In the genomic region with DNA sequence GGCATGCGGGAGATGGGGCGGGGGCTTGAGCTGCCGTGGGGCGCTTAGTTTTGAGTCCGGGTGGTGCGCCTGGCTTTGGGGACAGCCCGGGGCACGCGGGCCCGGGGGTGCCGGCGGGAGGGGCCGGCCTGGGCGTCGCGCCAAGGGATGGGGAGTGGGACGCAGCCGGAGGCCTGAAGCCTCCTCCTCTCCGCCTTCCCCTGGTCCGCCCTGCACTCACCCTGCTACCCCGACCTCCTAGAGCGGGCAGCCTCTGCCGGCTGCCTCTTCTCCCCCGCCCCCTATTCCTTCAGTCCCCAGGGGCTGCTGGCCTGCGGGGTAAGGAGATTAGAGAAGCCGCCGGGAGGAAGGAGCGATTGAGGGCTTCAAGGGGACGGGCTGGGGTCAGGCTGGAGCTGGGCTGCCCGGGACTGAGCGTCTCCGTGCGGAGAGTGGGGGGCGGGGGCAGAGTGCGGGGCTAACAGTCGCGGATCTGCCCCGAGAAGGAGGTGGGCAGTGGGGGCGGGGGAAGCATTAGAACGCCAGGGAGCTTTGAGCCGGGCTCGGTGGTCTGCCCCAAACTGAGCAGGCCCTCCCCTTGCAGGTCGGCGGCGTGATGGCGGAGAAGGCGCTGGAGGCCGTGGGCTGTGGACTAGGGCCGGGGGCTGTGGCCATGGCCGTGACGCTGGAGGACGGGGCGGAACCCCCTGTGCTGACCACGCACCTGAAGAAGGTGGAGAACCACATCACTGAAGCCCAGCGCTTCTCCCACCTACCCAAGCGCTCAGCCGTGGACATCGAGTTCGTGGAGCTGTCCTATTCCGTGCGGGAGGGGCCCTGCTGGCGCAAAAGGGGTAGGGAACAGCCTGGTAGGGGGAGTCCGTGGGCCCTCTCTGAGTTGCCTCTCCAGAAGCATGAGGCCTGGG, we compare ENCODE assay signal across 8 cellular contexts. TPM values are rescaled to one million over a fixed set of nuclear protein-coding genes. Genes with fewer than 3 reads are reported as not detected.
DNase-seq lines count a peak whose midpoint lies in the region; ATAC-seq and TF ChIP-seq lines count a peak whose summit lies in the region.

No MANE protein-coding gene starts in this region.

- H3K36me3 ChIP-seq in SJCRH30 (no peaks in the 10 kb centered on the region), gastroesophageal sphincter (no peaks in the 10 kb centered on the region)

- H3K27ac ChIP-seq in SJCRH30, result no peak overlapping the region
- peak overlapping the region in 1 of 4 donors; percentile 56 for H3K27ac ChIP-seq in gastroesophageal sphincter

- WGBS in gastroesophageal sphincter (ENCODE audit: low coverage in 1 of 2), 2 donors, result 100% methylated on average over 1 of the region's 63 CpGs; no CpG with 5 or more reads in 1 of the 2 donors

- no peak for TF ChIP-seq EP300 in gastroesophageal sphincter (IDR thresholded peaks at IDR 0.05)

- DNase-seq in SJCRH30 (peak; percentile 30 to 37), retina (peak; percentile 68), T-helper 9 cell (no peak)

- H3K27me3 ChIP-seq in SJCRH30 (peaks cover 13% of the 10 kb centered on the region; the same call in 1 of the 2 replicates), gastroesophageal sphincter (peaks cover 23% of the 10 kb centered on the region)

- H3K4me1 ChIP-seq in SJCRH30 (no peaks in the 10 kb centered on the region; the same call in 1 of the 2 replicates), gastroesophageal sphincter (peaks cover 0 to 26% (median 11%) of the 10 kb centered on the region in 3 donors)

- H3K9me3 ChIP-seq in SJCRH30 (replicated peaks) (no peaks in the 10 kb centered on the region), gastroesophageal sphincter (no peaks in the 10 kb centered on the region)

- TF ChIP-seq POLR2A in gastroesophageal sphincter (IDR thresholded peaks at IDR 0.05), result no peak

- peak; percentile 32 for ATAC-seq in gastroesophageal sphincter
- no peak for ATAC-seq in GM21737 (IDR thresholded peaks at IDR 0.05; ENCODE audit: unreplicated experiment)
- ATAC-seq in HG02571 (IDR thresholded peaks at IDR 0.05; ENCODE audit: unreplicated experiment), result no peak
- ATAC-seq in GM21447 (IDR thresholded peaks at IDR 0.05; ENCODE audit: unreplicated experiment), result no peak

- H3K4me3 ChIP-seq in GM12875 (ENCODE audit: low read depth, low read length) (peak overlapping the region; percentile 16), SJCRH30 (peak overlapping the region; percentile 60), gastroesophageal sphincter (peak overlapping the region; percentile 32 to 75)

- TF ChIP-seq CTCF in GM12875 (IDR thresholded peaks at IDR 0.05; ENCODE audit: borderline replicate concordance, insufficient read depth, low read depth, low read length), result no peak
- no peak for TF ChIP-seq CTCF in gastroesophageal sphincter (IDR thresholded peaks at IDR 0.05)

RNA-seq across cellular contexts. Expression of a gene that starts 0.8 kb away (rescaled TPM):
- 0.08 TPM in 1 of 2 replicates, not detected in the other for total RNA-seq in SJCRH30 (2014; rRNA removed; shearing (Covaris generic))
- total RNA-seq in gastroesophageal sphincter, result 1 to 10 TPM in 1 of 4 donors, under 1 TPM in 2, not detected in 1; 0.20 to 1.1 (median 0.40) TPM

RNA-seq across cellular contexts. Expression of a gene that starts 18.9 kb away (rescaled TPM):
- total RNA-seq in SJCRH30 (2014; rRNA removed; shearing (Covaris generic)), result 0.24 and 0.25 TPM in 2 replicates
- 10 to 100 TPM; 12.1 to 41.4 (median 17.7) TPM for total RNA-seq in gastroesophageal sphincter

RNA-seq across cellular contexts. Expression of a gene that starts 28.2 kb away (rescaled TPM):
- total RNA-seq in SJCRH30 (2014; rRNA removed; shearing (Covaris generic)), result 14.4 and 15.2 TPM in 2 replicates
- 10 to 100 TPM; 19.0 to 30.2 (median 23.3) TPM for total RNA-seq in gastroesophageal sphincter

RNA-seq across cellular contexts. Expression of a gene that starts 35.7 kb away (rescaled TPM):
- total RNA-seq in SJCRH30 (2014; rRNA removed; shearing (Covaris generic)), result not detected in 2 replicates
- total RNA-seq in gastroesophageal sphincter, result under 1 TPM in 1 of 4 donors, not detected in 3; 0.19 TPM

RNA-seq across cellular contexts. Expression of a gene that starts 42.5 kb away (rescaled TPM):
- total RNA-seq in SJCRH30 (2014; rRNA removed; shearing (Covaris generic)), result 4.1 and 4.8 TPM in 2 replicates
- total RNA-seq in gastroesophageal sphincter, result 10 to 100 TPM in 1 of 4 donors, 1 to 10 TPM in 3; 3.4 to 13.3 (median 8.3) TPM

Comparison
In these comparisons a context has a peak if more than half of its experiments do, and no peak if none do; other contexts are left out.
1. RNA of a gene that starts 18.9 kb away (total RNA-seq): 12.1 to 41.4 TPM in gastroesophageal sphincter; 0.24 to 0.25 TPM in SJCRH30; every median in the first group is over 10 times any median in the second.
2. Peak in every context shown above with its lines, with median percentiles within 50 percentile points of each other: H3K4me3 ChIP-seq.